In the genomic region with DNA sequence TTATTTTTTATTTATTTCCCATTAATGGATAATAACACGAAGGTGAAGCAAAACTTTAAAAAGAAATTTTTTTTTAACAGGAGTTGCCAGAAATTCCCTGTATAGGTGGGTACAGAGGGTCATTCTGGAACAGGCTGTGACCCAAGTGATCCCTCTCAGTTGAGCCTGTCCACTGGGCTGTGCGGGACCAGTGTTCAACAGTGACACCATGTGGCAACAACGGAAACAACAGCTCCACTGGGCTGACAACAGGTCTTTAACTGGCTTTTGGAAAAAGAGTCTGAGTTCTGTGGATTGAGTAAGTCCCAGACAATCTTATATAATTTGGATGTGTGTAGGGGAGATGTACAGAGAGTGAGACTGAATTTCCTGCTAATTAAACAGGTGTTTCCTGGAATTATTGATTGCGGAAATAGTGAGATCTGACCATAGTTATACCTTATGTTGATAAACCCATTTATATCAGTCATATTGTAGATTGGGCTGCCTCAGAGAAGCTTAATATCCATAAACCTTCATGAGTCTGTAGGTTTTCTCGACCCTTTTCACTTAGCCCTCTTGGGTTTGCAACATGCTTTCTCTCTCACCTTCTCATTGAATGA, we compare ENCODE assay signal across 11 cellular contexts. TPM values are rescaled to one million over a fixed set of nuclear protein-coding genes. Genes with fewer than 3 reads are reported as not detected.
A peak's percentile ranks its signal among the peaks of the same experiment; 100 is the strongest.
DNase-seq lines count a peak whose midpoint lies in the region; ATAC-seq and TF ChIP-seq lines count a peak whose summit lies in the region.
"Had no signal": no experiment of that assay in that cellular context is flagged by ENCODE, and none has a peak within 500 bp of the region (broad histone marks: within the 10 kb centered on the region; RNA-seq: fewer than 3 reads in every experiment).

No MANE protein-coding gene starts in this region.

- H3K27me3 ChIP-seq in gastrocnemius medialis: peaks cover 0 to 4% (median 0%) of the 10 kb centered on the region in 3 donors
- H3K27me3 ChIP-seq in CD8-positive, alpha-beta memory T cell (ENCODE audit: insufficient read depth, low read length, poor library complexity, severe bottlenecking): no peaks in the 10 kb centered on the region

- no peak overlapping the region for H3K4me3 ChIP-seq in AG10803 (ENCODE audit: low read length)
- H3K4me3 ChIP-seq in fibroblast of the aortic adventitia (ENCODE audit: low read depth, low read length): no peak overlapping the region
- H3K4me3 ChIP-seq in gastrocnemius medialis: no peak overlapping the region
- H3K4me3 ChIP-seq in CD8-positive, alpha-beta memory T cell (ENCODE audit: low read length): no peak overlapping the region

- TF ChIP-seq CTCF in AG10803 (conservative IDR thresholded peaks at IDR 0.05; ENCODE audit: low read length) (peak; percentile 39), GM10248 (IDR thresholded peaks at IDR 0.05; ENCODE audit: control extremely low read depth, extremely low read depth, low read depth, missing control alignments) (peak; percentile 27), fibroblast of the aortic adventitia (IDR thresholded peaks at IDR 0.05; ENCODE audit: insufficient read depth, low read length) (peak; percentile 55), gastrocnemius medialis (IDR thresholded peaks at IDR 0.05 in 4 of 5, conservative IDR thresholded peaks at IDR 0.05 in 1 of 5) (peak in 1 of 5 experiments; percentile 10)

- intact Hi-C loops in gastrocnemius medialis (cut with DNase I; ENCODE audit: low total_unique reads): no loop called here

- no peaks in the 10 kb centered on the region for H3K9me3 ChIP-seq in gastrocnemius medialis
- peaks cover 6% of the 10 kb centered on the region for H3K9me3 ChIP-seq in CD8-positive, alpha-beta memory T cell (ENCODE audit: low read length)

- peaks cover 17 to 34% of the 10 kb centered on the region in 2 donors for H3K27me3 Mint-ChIP-seq in CD8-positive, alpha-beta memory T cell

- TF ChIP-seq POLR2A in gastrocnemius medialis (IDR thresholded peaks at IDR 0.05): no peak

- H3K27ac ChIP-seq in gastrocnemius medialis: no peak overlapping the region
- no peak overlapping the region for H3K27ac ChIP-seq in CD8-positive, alpha-beta memory T cell (ENCODE audit: low read depth, low read length)

- POLR2A ChIA-PET in GM10248 (lab: Yijun Ruan, JAX): no interaction called here
- POLR2A ChIA-PET in CD8-positive, alpha-beta memory T cell (lab: Charles Lee): no interaction called here

- no peaks in the 10 kb centered on the region for H3K36me3 ChIP-seq in gastrocnemius medialis
- no peaks in the 10 kb centered on the region for H3K36me3 ChIP-seq in CD8-positive, alpha-beta memory T cell (ENCODE audit: insufficient read depth, low read length)

- no peak overlapping the region for H3K4me3 Mint-ChIP-seq in CD8-positive, alpha-beta memory T cell

- ATAC-seq in gastrocnemius medialis (no peak), HG03196 (IDR thresholded peaks at IDR 0.05; ENCODE audit: unreplicated experiment) (no peak), GM21390 (IDR thresholded peaks at IDR 0.05; ENCODE audit: unreplicated experiment) (no peak)
- ATAC-seq: activated naive CD4-positive, alpha-beta T cell treated with anti-CD3 and anti-CD28 coated beads, Interleukin-2, amount 50 U/mL, for 72 hours; left colon had no signal

- peaks cover 9 to 50% (median 29%) of the 10 kb centered on the region in 5 donors for H3K9me3 Mint-ChIP-seq in CD8-positive, alpha-beta memory T cell

- in situ Hi-C loops in gastrocnemius medialis (cut with MboI; ENCODE audit: low sequenced_read_pairs in 4 of 4): no loop called here

- no peak overlapping the region for H3K27ac Mint-ChIP-seq in CD8-positive, alpha-beta memory T cell
- H3K27ac Mint-ChIP-seq: activated naive CD4-positive, alpha-beta T cell treated with anti-CD3 and anti-CD28 coated beads, Interleukin-2, amount 50 U/mL, for 72 hours had no signal

- H3K36me3 Mint-ChIP-seq in CD8-positive, alpha-beta memory T cell: peaks cover 0 to 6% (median 0%) of the 10 kb centered on the region in 3 donors

- no peaks in the 10 kb centered on the region for H3K4me1 ChIP-seq in gastrocnemius medialis
- H3K4me1 ChIP-seq in CD8-positive, alpha-beta memory T cell (ENCODE audit: insufficient read depth, low read length): no peaks in the 10 kb centered on the region

- CTCF ChIA-PET in GM10248 (lab: Yijun Ruan, JAX): interaction anchor here (0.9 to 1.3 kb wide), 5 partner anchors 9 to 311 kb away, joined by 3 to 4 read pairs (median 3); no protein-coding TSS in a partner anchor
- CTCF ChIA-PET in CD8-positive, alpha-beta memory T cell (lab: Charles Lee): no interaction called here

- no peaks in the 10 kb centered on the region for H3K4me1 Mint-ChIP-seq in CD8-positive, alpha-beta memory T cell

- DNase-seq in AG10803 (ENCODE audit: low read depth) (no peak), GM10248 (ENCODE audit: extremely low spot score) (no peak), RKO (ENCODE audit: low spot score) (peak; percentile 43), fibroblast of the aortic adventitia (ENCODE audit: low read depth) (no peak), gastrocnemius medialis (no peak)
- DNase-seq in CD8-positive, alpha-beta memory T cell: no peak
- DNase-seq: left colon, NCI-H187 had no signal

RNA-seq across cellular contexts. Expression of gene KIAA1755, which starts 17.6 kb away (rescaled TPM):
- 4.9 and 10.8 TPM in 2 replicates for total RNA-seq in fibroblast of the aortic adventitia (ENCODE audit: low replicate concordance)
- under 1 TPM in 3 of 4 donors, not detected in 1; 0.05 to 0.41 (median 0.38) TPM for total RNA-seq in gastrocnemius medialis
- not detected for total RNA-seq in CD8-positive, alpha-beta memory T cell
- polyA plus RNA-seq in CD8-positive, alpha-beta memory T cell: not detected
- total RNA-seq: activated naive CD4-positive, alpha-beta T cell treated with anti-CD3 and anti-CD28 coated beads, Interleukin-2, amount 50 U/mL, for 72 hours had no signal
